8 cellular contexts compared by ENCODE assay signal in genomic region chr3:4825572-4826236, GRCh38.
DNase-seq lines count a peak whose midpoint lies in the region; ATAC-seq, FAIRE-seq and TF ChIP-seq lines count a peak whose summit lies in the region.

No MANE protein-coding gene starts in this region.

- POLR2A ChIA-PET in CD8-positive, alpha-beta memory T cell (lab: Charles Lee) = interaction anchor here (0.6 to 2.2 kb wide), 2 partner anchors 18 to 154 kb away, joined by 3 to 5 read pairs; partner anchors contain the start of gene BHLHE40

- TF ChIP-seq CTCF in omental fat pad (IDR thresholded peaks at IDR 0.05) (no peak), HFFc6 (IDR thresholded peaks at IDR 0.05) (no peak)

- no peaks in the 10 kb centered on the region for H3K9me3 ChIP-seq in CD8-positive, alpha-beta memory T cell (ENCODE audit: low read length)
- no peaks in the 10 kb centered on the region for H3K9me3 ChIP-seq in T-helper 17 cell (ENCODE audit: control insufficient read depth, low read length, poor library complexity, severe bottlenecking)

- no peaks in the 10 kb centered on the region for H3K27me3 ChIP-seq in CD8-positive, alpha-beta memory T cell (ENCODE audit: insufficient read depth, low read length, poor library complexity, severe bottlenecking)

- DNase-seq in CD8-positive, alpha-beta memory T cell = no peak
- DNase-seq in T-helper 17 cell (no peak), erythroblast (lab: John Stamatoyannopoulos, UW) (peak; percentile 72 to 85), omental fat pad (ENCODE audit: low spot score) (no peak), HFFc6 (no peak), urothelium cell line (ENCODE audit: low spot score) (no peak), NCI-H1092 treated with DMSO at 0.1 percent for 48 hours (lab: John Stamatoyannopoulos, UW) (no peak)

- peaks cover 0 to 28% (median 5%) of the 10 kb centered on the region in 3 donors for H3K36me3 Mint-ChIP-seq in CD8-positive, alpha-beta memory T cell
- H3K36me3 Mint-ChIP-seq in T-helper 17 cell (ENCODE audit: low read depth) (peaks cover 10% of the 10 kb centered on the region), HFFc6 (ENCODE audit: low read depth) (peaks cover 9% of the 10 kb centered on the region; the same call in 1 of the 2 replicates)

- TF ChIP-seq POLR2A in erythroblast (IDR thresholded peaks at IDR 0.05; ENCODE audit: low read length) = no peak

- H3K4me3 ChIP-seq in CD8-positive, alpha-beta memory T cell (ENCODE audit: low read length) = peak overlapping the region; percentile 20

- H3K4me1 Mint-ChIP-seq in CD8-positive, alpha-beta memory T cell = peaks cover 79 to 97% (median 94%) of the 10 kb centered on the region in 3 donors
- H3K4me1 Mint-ChIP-seq in T-helper 17 cell = peaks cover 85% of the 10 kb centered on the region
- peaks cover 38% of the 10 kb centered on the region for H3K4me1 Mint-ChIP-seq in HFFc6 (ENCODE audit: low read depth)

- H3K4me3 Mint-ChIP-seq in CD8-positive, alpha-beta memory T cell = peak overlapping the region in 6 of 7 donors; percentile 38 to 68 (median 60)
- H3K4me3 Mint-ChIP-seq in T-helper 17 cell (peak overlapping the region; percentile 93), HFFc6 (no peak overlapping the region)

- FAIRE-seq in urothelium cell line (lab: Jason Lieb, UNC) = no peak

- H3K4me1 ChIP-seq in CD8-positive, alpha-beta memory T cell (ENCODE audit: insufficient read depth, low read length) = peaks cover 96% of the 10 kb centered on the region

- ATAC-seq in T-helper 17 cell (peak; percentile 21), omental fat pad (ENCODE audit: low FRiP score) (peak; percentile 24), GM18520 (IDR thresholded peaks at IDR 0.05; ENCODE audit: unreplicated experiment) (no peak)

- no peaks in the 10 kb centered on the region for H3K9me3 Mint-ChIP-seq in CD8-positive, alpha-beta memory T cell
- no peaks in the 10 kb centered on the region; the same call in 1 of the 2 replicates for H3K9me3 Mint-ChIP-seq in HFFc6

- peak overlapping the region; percentile 56 to 96 (median 78) for H3K27ac Mint-ChIP-seq in CD8-positive, alpha-beta memory T cell
- H3K27ac Mint-ChIP-seq in T-helper 17 cell (peak overlapping the region; percentile 97), HFFc6 (no peak overlapping the region)

- no peaks in the 10 kb centered on the region for H3K36me3 ChIP-seq in CD8-positive, alpha-beta memory T cell (ENCODE audit: insufficient read depth, low read length)

- CTCF ChIA-PET in CD8-positive, alpha-beta memory T cell (lab: Charles Lee) = interaction anchor here (1.1 to 2.2 kb wide), 3 partner anchors 22 to 155 kb away, joined by 3 to 7 read pairs (median 5); partner anchors contain the start of gene BHLHE40

- H3K27ac ChIP-seq in CD8-positive, alpha-beta memory T cell (ENCODE audit: low read depth, low read length) = peak overlapping the region; percentile 19

- H3K27me3 Mint-ChIP-seq in CD8-positive, alpha-beta memory T cell = peaks cover 0 to under 1% of the 10 kb centered on the region in 2 donors
- no peaks in the 10 kb centered on the region for H3K27me3 Mint-ChIP-seq in T-helper 17 cell
- H3K27me3 Mint-ChIP-seq in HFFc6 (ENCODE audit: insufficient read depth) = no peaks in the 10 kb centered on the region; the same call in 1 of the 2 replicates

Comparison
In these comparisons a context has a peak if more than half of its experiments do, and no peak if none do; other contexts are left out.
1. DNase-seq: peak in erythroblast (2 of 2); none in CD8-positive, alpha-beta memory T cell (0 of 5), T-helper 17 cell (0 of 3), omental fat pad (single experiment), HFFc6 (single experiment), urothelium cell line (single experiment) and NCI-H1092 treated with DMSO at 0.1 percent for 48 hours (single experiment).